Comparison of ENCODE assay signal across 23 cellular contexts in the genomic region with DNA sequence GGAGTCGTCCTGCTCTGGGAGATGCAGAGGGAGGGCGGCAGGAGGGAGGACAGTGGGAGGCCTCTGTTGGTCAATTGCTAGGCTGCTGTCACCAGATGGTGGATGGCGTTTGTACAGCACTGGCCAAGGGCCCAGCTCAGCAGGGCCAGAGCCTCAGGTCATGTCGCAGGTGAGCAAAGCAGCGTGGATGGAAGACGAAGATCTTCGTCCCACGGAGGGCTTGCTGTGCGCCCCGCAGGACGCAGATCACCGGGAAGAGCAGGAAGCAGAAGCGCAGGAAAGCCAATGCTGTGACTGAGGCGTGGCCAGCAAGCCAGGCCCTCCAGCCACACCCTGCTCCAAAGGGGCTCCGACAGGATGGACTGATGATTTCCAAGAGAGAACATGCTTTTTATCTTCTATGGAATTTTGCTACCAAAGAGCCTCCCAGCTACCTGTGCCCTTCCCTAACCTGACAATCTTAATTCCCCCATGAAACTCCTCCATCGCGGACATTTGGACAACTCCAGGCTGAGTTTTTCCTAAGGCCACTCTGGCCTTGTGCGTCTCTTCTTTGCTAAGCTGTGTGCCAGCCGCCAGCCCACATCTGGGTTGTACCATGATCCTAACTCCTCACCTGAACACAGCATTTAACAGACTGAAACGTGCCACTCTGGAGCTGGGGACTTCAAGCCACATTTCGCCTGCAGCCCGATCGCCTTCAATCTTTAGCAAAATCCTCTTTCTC. TPM values are rescaled to one million over a fixed set of nuclear protein-coding genes. Genes with fewer than 3 reads are reported as not detected.
DNase-seq lines count a peak whose midpoint lies in the region; ATAC-seq, FAIRE-seq and TF ChIP-seq lines count a peak whose summit lies in the region.
"Had no signal": no experiment of that assay in that cellular context is flagged by ENCODE, and none has a peak within 500 bp of the region (broad histone marks: within the 10 kb centered on the region; RNA-seq: fewer than 3 reads in every experiment).

No MANE protein-coding gene starts in this region.

- no peak overlapping the region for H3K4me2 ChIP-seq in K562 (ENCODE audit: insufficient read depth, low read length)
- H3K4me2 ChIP-seq in parathyroid adenoma (ENCODE audit: low read length) = no peak overlapping the region
- H3K4me2 ChIP-seq: KMS-11 had no signal

- H2AFZ ChIP-seq in K562 (ENCODE audit: low read depth, low read length) (0 out of 2 replicates have a peak overlapping the region, but pooled peaks have one; percentile 28), parathyroid adenoma (no peak overlapping the region)

- TF ChIP-seq RAD21 in K562 (CRISPR knock-in tag; conservative IDR thresholded peaks at IDR 0.05 in 1 of 2, IDR thresholded peaks at IDR 0.05 in 1 of 2) = no peak

- H3K9me3 Mint-ChIP-seq in activated CD8-positive, alpha-beta T cell treated with anti-CD3 and anti-CD28 coated beads, Interleukin-2, amount 10 ng/mL, durations not matched to agents 7 days and 5 days (ENCODE audit: insufficient read depth) = no peaks in the 10 kb centered on the region
- H3K9me3 Mint-ChIP-seq: CD8-positive, alpha-beta memory T cell had no signal

- peaks cover 4% of the 10 kb centered on the region for H3K9me1 ChIP-seq in K562 (ENCODE audit: control insufficient read depth, insufficient read depth, low read length)

- H3K36me3 ChIP-seq in K562 (ENCODE audit: control insufficient read depth, insufficient read depth, low read length) (peaks cover 6% of the 10 kb centered on the region; the same call in 1 of the 3 replicates), parathyroid adenoma (ENCODE audit: control insufficient read depth, insufficient read depth, low read length) (no peaks in the 10 kb centered on the region)

- peaks cover 7% of the 10 kb centered on the region for H4K20me1 ChIP-seq in K562 (replicated peaks; ENCODE audit: control insufficient read depth, insufficient read depth, low read length)

- H3K27ac ChIP-seq in K562 (ENCODE audit: extremely low read depth, low read depth, low read length) (no peak overlapping the region), parathyroid adenoma (peak overlapping the region; percentile 99)
- H3K27ac ChIP-seq: C4-2B, KMS-11 had no signal

- no peak overlapping the region for H3K27ac Mint-ChIP-seq in activated CD8-positive, alpha-beta T cell treated with anti-CD3 and anti-CD28 coated beads, Interleukin-2, amount 10 ng/mL, durations not matched to agents 7 days and 5 days
- H3K27ac Mint-ChIP-seq: B cell had no signal

- no peak for TF ChIP-seq EP300 in K562 (IDR thresholded peaks at IDR 0.05; ENCODE audit: low read length)

- H3K4me3 ChIP-seq in K562 = no peak overlapping the region
- no peak overlapping the region for H3K4me3 ChIP-seq in parathyroid adenoma (ENCODE audit: low read depth, low read length)

- in situ Hi-C loops in G401 (cut with HindIII; ENCODE audit: low sequenced_read_pairs) (no loop called here), K562 (cut with MboI) (no loop called here)

- peak; percentile 60 for DNase-seq in G401 (ENCODE audit: low spot score)
- no peak for DNase-seq in HTR-8/SVneo (ENCODE audit: insufficient read length, low spot score)
- no peak for DNase-seq in K562 (ENCODE audit: extremely low read depth in 1 of 4, low spot score in 3 of 4)
- no peak for DNase-seq in activated CD8-positive, alpha-beta T cell treated with anti-CD3 and anti-CD28 coated beads, Interleukin-2, amount 10 ng/mL, durations not matched to agents 7 days and 5 days
- no peak for DNase-seq in DMS79 (lab: John Stamatoyannopoulos, UW)
- DNase-seq: CD8-positive, alpha-beta memory T cell; DMS 273 treated with DMSO at 0.1 percent for 48 hours; DMS79 treated with DMSO at 0.1 percent for 48 hours; IMR-90; MM.1S; NCI-H2029; NCI-H446; NCI-H524 treated with DMSO at 0.1 percent for 48 hours; NCI-H82; SHP77 treated with DMSO at 0.1 percent for 48 hours had no signal

- WGBS in K562 (ENCODE audit: insufficient coverage, low coverage, missing lambda C conversion rate) = 59% methylated on average over 21 of the region's 23 CpGs

- POLR2A ChIA-PET in K562 (lab: Yijun Ruan, JAX) = no interaction called here
- POLR2A ChIA-PET in activated CD8-positive, alpha-beta T cell treated with anti-CD3 and anti-CD28 coated beads, Interleukin-2, amount 10 ng/mL, durations not matched to agents 7 days and 5 days (lab: Charles Lee) = interaction anchor here (1.0 to 1.5 kb wide), 3 partner anchors 12 to 156 kb away, joined by 5 read pairs; no protein-coding TSS in a partner anchor

- FAIRE-seq in HTR-8/SVneo (lab: Jason Lieb, UNC) (peak; percentile 13), K562 (lab: Jason Lieb, UNC) (no peak)
- FAIRE-seq: GM12892, GM19239 had no signal

- H3K9me3 ChIP-seq in K562 (replicated peaks; ENCODE audit: control insufficient read depth, insufficient read depth, low read depth, low read length) (no peaks in the 10 kb centered on the region; the same call in 1 of the 2 replicates), parathyroid adenoma (ENCODE audit: control insufficient read depth, low read length) (no peaks in the 10 kb centered on the region)

- TF ChIP-seq POLR2A in K562 (conservative IDR thresholded peaks at IDR 0.05) = no peak

- H3K4me1 Mint-ChIP-seq in activated CD8-positive, alpha-beta T cell treated with anti-CD3 and anti-CD28 coated beads, Interleukin-2, amount 10 ng/mL, durations not matched to agents 7 days and 5 days (ENCODE audit: low read depth) = peaks cover 39% of the 10 kb centered on the region

- peaks cover 9% of the 10 kb centered on the region for H3K36me3 Mint-ChIP-seq in activated CD8-positive, alpha-beta T cell treated with anti-CD3 and anti-CD28 coated beads, Interleukin-2, amount 10 ng/mL, durations not matched to agents 7 days and 5 days (ENCODE audit: low read depth)
- H3K36me3 Mint-ChIP-seq: CD8-positive, alpha-beta memory T cell had no signal

- ATAC-seq in K562 (no peak), HG02884 (IDR thresholded peaks at IDR 0.05; ENCODE audit: unreplicated experiment) (no peak)
- no peak for ATAC-seq in activated CD8-positive, alpha-beta T cell treated with anti-CD3 and anti-CD28 coated beads, Interleukin-2, amount 10 ng/mL, durations not matched to agents 7 days and 5 days
- ATAC-seq: HCT116 had no signal

- BruUV-seq in K562 (replicated peaks; lab: Mats Ljungman, UMichigan) = no TSS peak

- peak overlapping the region in 1 of 2 experiments; percentile 71; a peak in 2 of 4 replicates for H3K9ac ChIP-seq in K562 (ENCODE audit: insufficient read depth in 1 of 2, low read depth in 2 of 2, low read length in 2 of 2)
- H3K9ac ChIP-seq in parathyroid adenoma = no peak overlapping the region
- H3K9ac ChIP-seq: KMS-11 had no signal

- H3K27me3 ChIP-seq in K562 (ENCODE audit: control insufficient read depth in 2 of 2, insufficient read depth in 2 of 2, low read length in 2 of 2) (peaks cover 5 to 31% of the 10 kb centered on the region in 2 experiments; a peak in 3 of 5 replicates), parathyroid adenoma (ENCODE audit: control insufficient read depth, insufficient read depth, low read length) (no peaks in the 10 kb centered on the region)

- H3K27me3 Mint-ChIP-seq in activated CD8-positive, alpha-beta T cell treated with anti-CD3 and anti-CD28 coated beads, Interleukin-2, amount 10 ng/mL, durations not matched to agents 7 days and 5 days (ENCODE audit: low read depth) = peaks cover 8% of the 10 kb centered on the region

- no peak overlapping the region for H3K4me3 Mint-ChIP-seq in activated CD8-positive, alpha-beta T cell treated with anti-CD3 and anti-CD28 coated beads, Interleukin-2, amount 10 ng/mL, durations not matched to agents 7 days and 5 days
- H3K4me3 Mint-ChIP-seq: B cell; CD8-positive, alpha-beta memory T cell had no signal

- TF ChIP-seq CTCF in K562 (IDR thresholded peaks at IDR 0.05 in 2 of 3, conservative IDR thresholded peaks at IDR 0.05 in 1 of 3; ENCODE audit: insufficient read depth in 2 of 3, low read depth in 1 of 3, low read length in 3 of 3) = no peak
- no peak for TF ChIP-seq CTCF in parathyroid adenoma (IDR thresholded peaks at IDR 0.05)

- H3K4me1 ChIP-seq in K562 (replicated peaks in 1 of 2; ENCODE audit: control insufficient read depth in 2 of 2, insufficient read depth in 2 of 2, low read length in 2 of 2) (peaks cover 10 to 59% of the 10 kb centered on the region in 2 experiments), parathyroid adenoma (peaks cover 34% of the 10 kb centered on the region)

- H3K79me2 ChIP-seq in K562 (ENCODE audit: control insufficient read depth, insufficient read depth, low read length) (peaks cover 14% of the 10 kb centered on the region), parathyroid adenoma (peaks cover 32% of the 10 kb centered on the region)

- CTCF ChIA-PET in K562 (lab: Yijun Ruan, JAX; ENCODE audit: low intra/inter-chr PET ratio) = no interaction called here
- CTCF ChIA-PET in activated CD8-positive, alpha-beta T cell treated with anti-CD3 and anti-CD28 coated beads, Interleukin-2, amount 10 ng/mL, durations not matched to agents 7 days and 5 days (lab: Charles Lee) = interaction anchor here (1.2 to 2.3 kb wide), 3 partner anchors 11 to 22 kb away, joined by 4 to 12 read pairs (median 10); no protein-coding TSS in a partner anchor

- intact Hi-C loops in K562 (cut with micrococcal nuclease) = no loop called here

TF ChIP-seq in K562, 482 proteins besides CTCF, POLR2A, EP300 and RAD21 (continues in another document):
- no peak for TF ChIP-seq ATF1 (CRISPR knock-in tag; IDR thresholded peaks at IDR 0.05)
- no peak for TF ChIP-seq ATF1 (tag; IDR thresholded peaks at IDR 0.05)

RNA-seq across cellular contexts. Expression of a gene that starts 3.5 kb away (rescaled TPM):
- total RNA-seq in G401 (2014; rRNA removed; shearing (Covaris generic)) = 9.2 and 10.3 TPM in 2 replicates
- total RNA-seq in K562 (2011; cell fraction: chromatin; rRNA removed; ENCODE audit: low replicate concordance) = 21.8 and 48.7 TPM in 2 replicates
- total RNA-seq in K562 (2011; cell fraction: nucleolus; rRNA removed) = 35.3 and 40.5 TPM in 2 replicates
- total RNA-seq in K562 (2011; cell fraction: nucleoplasm; rRNA removed) = 24.4 TPM in 2 replicates
- total RNA-seq in K562 (2014; rRNA removed) (16.2 and 26.3 TPM in 2 replicates), K562 (2014; rRNA removed; fragmentation: Illumina TruSeq; extraction: Trizol) (6.8 and 7.3 TPM in 2 replicates), K562 (2015; rRNA removed; fragmentation: Illumina TruSeq; extraction: Trizol) (12.1 and 13.9 TPM in 2 replicates), K562 (2021) (21.9 and 25.2 TPM in 2 replicates)
- polyA plus RNA-seq in K562 (2011; rRNA removed) (12.3 and 13.2 TPM in 2 replicates), K562 (2014; fragmentation: Illumina TruSeq; extraction: Trizol) (13.6 and 15.4 TPM in 2 replicates), K562 (2014; fragmentation: Nextera tagmentation; extraction: Ambion mirVana) (1 to 10 TPM; 1.6 to 3.1 TPM), K562 (2014; rRNA removed) (12.8 and 17.7 TPM in 2 replicates)
- 10.5 and 25.9 TPM in 2 replicates for polyA plus RNA-seq in K562 (2011; cell fraction: cytosol; rRNA removed)
- 46.8 and 83.4 TPM in 2 replicates for polyA plus RNA-seq in K562 (2011; cell fraction: nucleus; rRNA removed)
- 6.1 and 15.2 TPM in 2 replicates for polyA plus RNA-seq in K562 (2012)
- polyA minus RNA-seq in K562 (2011; rRNA and poly(A)+ RNA removed) = 5.1 and 5.5 TPM in 2 replicates
- polyA minus RNA-seq in K562 (2011; cell fraction: cytosol; rRNA and poly(A)+ RNA removed) = 13.4 and 13.6 TPM in 2 replicates
- polyA minus RNA-seq in K562 (2011; cell fraction: nucleus; rRNA and poly(A)+ RNA removed) = 11.7 and 15.8 TPM in 2 replicates
- 10 to 100 TPM; 79.4 to 79.9 TPM for total RNA-seq in activated CD8-positive, alpha-beta T cell treated with anti-CD3 and anti-CD28 coated beads, Interleukin-2, amount 10 ng/mL, durations not matched to agents 7 days and 5 days
